In genomic region chr4:1204286-1204827, GRCh38 we compare ENCODE assay signal across 11 cellular contexts. TPM values are rescaled to one million over a fixed set of nuclear protein-coding genes. Genes with fewer than 3 reads are reported as not detected.
A peak's percentile ranks its signal among the peaks of the same experiment; 100 is the strongest.
DNase-seq lines count a peak whose midpoint lies in the region; ATAC-seq and TF ChIP-seq lines count a peak whose summit lies in the region.
"Had no signal": no experiment of that assay in that cellular context is flagged by ENCODE, and none has a peak within 500 bp of the region (broad histone marks: within the 10 kb centered on the region; RNA-seq: fewer than 3 reads in every experiment).

No MANE protein-coding gene starts in this region.

- H3K9me3 ChIP-seq in SK-N-SH (no peaks in the 10 kb centered on the region), Peyer's patch (no peaks in the 10 kb centered on the region), skeletal muscle satellite cell (replicated peaks; ENCODE audit: low read length) (no peaks in the 10 kb centered on the region)

- TF ChIP-seq POLR2A in Peyer's patch (IDR thresholded peaks at IDR 0.05) = no peak

- 94% methylated on average over 21 of the region's 21 CpGs for WGBS in SK-N-SH (ENCODE audit: low lambda C conversion rate)

- H2AFZ ChIP-seq in SK-N-SH (ENCODE audit: low read depth) = no peak overlapping the region

- H3K9ac ChIP-seq in SK-N-SH (no peak overlapping the region), skeletal muscle satellite cell (ENCODE audit: low read depth, low read length) (no peak overlapping the region)

- H3K4me2 ChIP-seq in SK-N-SH (no peak overlapping the region), skeletal muscle satellite cell (ENCODE audit: low read length) (peak overlapping the region; percentile 59)

- no peaks in the 10 kb centered on the region for H3K27me3 ChIP-seq in SK-N-SH (ENCODE audit: insufficient read depth)
- H3K27me3 ChIP-seq in Peyer's patch = no peaks in the 10 kb centered on the region
- H3K27me3 ChIP-seq in skeletal muscle satellite cell (ENCODE audit: control insufficient read depth, insufficient read depth, low read length) = no peaks in the 10 kb centered on the region

- TF ChIP-seq CTCF in SK-N-SH (IDR thresholded peaks at IDR 0.05) = no peak
- no peak for TF ChIP-seq CTCF in Peyer's patch (IDR thresholded peaks at IDR 0.05)
- no peak for TF ChIP-seq CTCF in glutamatergic neuron (IDR thresholded peaks at IDR 0.05; ENCODE audit: partially characterized antibody, unreplicated experiment)

- H3K27me3 Mint-ChIP-seq in glutamatergic neuron (ENCODE audit: unreplicated experiment) = peaks cover 14% of the 10 kb centered on the region

- CTCF ChIA-PET in SK-N-SH (lab: Yijun Ruan, JAX) = interaction anchor here (1.1 to 1.4 kb wide), 2 partner anchors 9 to 74 kb away, joined by 3 read pairs; no protein-coding TSS in a partner anchor

- no peak overlapping the region for H3K4me3 ChIP-seq in SK-N-SH (ENCODE audit: low read depth in 2 of 2, low read length in 1 of 2)
- H3K4me3 ChIP-seq in Peyer's patch = peak overlapping the region in 2 of 4 donors; percentile 32 to 44
- H3K4me3 ChIP-seq in skeletal muscle satellite cell (ENCODE audit: low read length) = no peak overlapping the region

- TF ChIP-seq EP300 in SK-N-SH (IDR thresholded peaks at IDR 0.05; ENCODE audit: borderline replicate concordance in 1 of 2, low read depth in 1 of 2, low read length in 1 of 2) = no peak

- no peaks in the 10 kb centered on the region for H4K20me1 ChIP-seq in SK-N-SH (ENCODE audit: insufficient read depth)

- POLR2A ChIA-PET in SK-N-SH (lab: Yijun Ruan, JAX) = interaction anchor here (0.6 kb wide), 1 partner anchor 12 kb away, joined by 3 read pairs; no protein-coding TSS in a partner anchor

- no peak for ATAC-seq in SK-N-SH treated with all-trans-retinoic acid at 6 μM for 48 hours
- ATAC-seq in GM19452 (IDR thresholded peaks at IDR 0.05; ENCODE audit: unreplicated experiment) = no peak

- H3K4me1 ChIP-seq in SK-N-SH (ENCODE audit: control insufficient read depth in 1 of 2, insufficient read depth in 2 of 2, low read depth in 1 of 2, low read length in 1 of 2) (peaks cover 8 to 50% of the 10 kb centered on the region in 2 experiments; a peak in 2 of 4 replicates), Peyer's patch (peaks cover 11 to 72% (median 30%) of the 10 kb centered on the region in 4 donors), skeletal muscle satellite cell (ENCODE audit: control insufficient read depth, insufficient read depth, low read length) (peaks cover 64% of the 10 kb centered on the region)

- no peak for TF ChIP-seq RAD21 in SK-N-SH (IDR thresholded peaks at IDR 0.05; ENCODE audit: low read length)

- H3K9me2 ChIP-seq in SK-N-SH = no peaks in the 10 kb centered on the region

- H3K27ac Mint-ChIP-seq in glutamatergic neuron (ENCODE audit: unreplicated experiment) = peak overlapping the region; percentile 52

- H3K4me1 Mint-ChIP-seq in glutamatergic neuron (ENCODE audit: low read depth, unreplicated experiment) = peaks cover 16% of the 10 kb centered on the region

- H3K36me3 Mint-ChIP-seq in glutamatergic neuron (ENCODE audit: unreplicated experiment) = no peaks in the 10 kb centered on the region

- no peaks in the 10 kb centered on the region for H3F3A ChIP-seq in SK-N-SH (replicated peaks; ENCODE audit: insufficient read depth)

- H3K79me2 ChIP-seq in SK-N-SH (ENCODE audit: insufficient read depth) = no peaks in the 10 kb centered on the region

- peaks cover 4% of the 10 kb centered on the region for H3K9me3 Mint-ChIP-seq in glutamatergic neuron (ENCODE audit: unreplicated experiment)

- DNase-seq in SK-N-SH = peak; percentile 27
- peak; percentile 15 to 49 (median 46) for DNase-seq in Peyer's patch
- DNase-seq in glutamatergic neuron = no peak
- no peak for DNase-seq in HuH-7 (ENCODE audit: low spot score)
- DNase-seq in caudate nucleus (lab: John Stamatoyannopoulos, UW) = no peak
- DNase-seq: activated effector memory CD4-positive, alpha-beta T cell treated with Interleukin-2 at 50 U/mL for 16 hours; DMS153 had no signal

- H3K27ac ChIP-seq in SK-N-SH (ENCODE audit: low read depth in 2 of 2, low read length in 1 of 2) (no peak overlapping the region; a peak in 1 of 4 replicates), Peyer's patch (peak overlapping the region; percentile 87 to 92 (median 90)), caudate nucleus (ENCODE audit: low read depth, low read length) (no peak overlapping the region)
- H3K27ac ChIP-seq: 22Rv1 had no signal

- H3K4me3 Mint-ChIP-seq in glutamatergic neuron (ENCODE audit: unreplicated experiment) = no peak overlapping the region

- no peaks in the 10 kb centered on the region for H3K36me3 ChIP-seq in SK-N-SH (replicated peaks in 1 of 2; ENCODE audit: control insufficient read depth in 1 of 2, insufficient read depth in 2 of 2, low read length in 1 of 2)
- H3K36me3 ChIP-seq in Peyer's patch = no peaks in the 10 kb centered on the region
- H3K36me3 ChIP-seq in skeletal muscle satellite cell (ENCODE audit: insufficient read depth, low read length) = no peaks in the 10 kb centered on the region

TF ChIP-seq in SK-N-SH, 30 proteins besides CTCF, POLR2A, EP300 and RAD21 (continues in another document):
- no peak for TF ChIP-seq TEAD4 (IDR thresholded peaks at IDR 0.05; ENCODE audit: borderline replicate concordance, insufficient read depth)
- TF ChIP-seq RFX5 (IDR thresholded peaks at IDR 0.05; ENCODE audit: low read length) = no peak
- no peak for TF ChIP-seq USF2 (IDR thresholded peaks at IDR 0.05; ENCODE audit: borderline replicate concordance, low read depth, low read length)
- no peak for TF ChIP-seq FOSL2 (IDR thresholded peaks at IDR 0.05; ENCODE audit: borderline replicate concordance, low read depth)
- no peak for TF ChIP-seq JUND (IDR thresholded peaks at IDR 0.05)

TF ChIP-seq in SK-N-SH treated with all-trans-retinoic acid at 6 μM for 48 hours, 23 proteins besides CTCF, POLR2A, EP300 and RAD21:
- TF ChIP-seq OSR1 (CRISPR knock-in tag; IDR thresholded peaks at IDR 0.05) = no peak
- TF ChIP-seq BACH2 (CRISPR knock-in tag; IDR thresholded peaks at IDR 0.05; ENCODE audit: borderline replicate concordance) = no peak
- no peak for TF ChIP-seq ZFP3 (CRISPR knock-in tag; IDR thresholded peaks at IDR 0.05)
- TF ChIP-seq TCF4 (CRISPR knock-in tag; IDR thresholded peaks at IDR 0.05; ENCODE audit: borderline replicate concordance) = no peak
- TF ChIP-seq GLIS3 (CRISPR knock-in tag; IDR thresholded peaks at IDR 0.05) = no peak
- no peak for TF ChIP-seq PPARA (CRISPR knock-in tag; IDR thresholded peaks at IDR 0.05; ENCODE audit: borderline replicate concordance)
- TF ChIP-seq, protein P1, sequence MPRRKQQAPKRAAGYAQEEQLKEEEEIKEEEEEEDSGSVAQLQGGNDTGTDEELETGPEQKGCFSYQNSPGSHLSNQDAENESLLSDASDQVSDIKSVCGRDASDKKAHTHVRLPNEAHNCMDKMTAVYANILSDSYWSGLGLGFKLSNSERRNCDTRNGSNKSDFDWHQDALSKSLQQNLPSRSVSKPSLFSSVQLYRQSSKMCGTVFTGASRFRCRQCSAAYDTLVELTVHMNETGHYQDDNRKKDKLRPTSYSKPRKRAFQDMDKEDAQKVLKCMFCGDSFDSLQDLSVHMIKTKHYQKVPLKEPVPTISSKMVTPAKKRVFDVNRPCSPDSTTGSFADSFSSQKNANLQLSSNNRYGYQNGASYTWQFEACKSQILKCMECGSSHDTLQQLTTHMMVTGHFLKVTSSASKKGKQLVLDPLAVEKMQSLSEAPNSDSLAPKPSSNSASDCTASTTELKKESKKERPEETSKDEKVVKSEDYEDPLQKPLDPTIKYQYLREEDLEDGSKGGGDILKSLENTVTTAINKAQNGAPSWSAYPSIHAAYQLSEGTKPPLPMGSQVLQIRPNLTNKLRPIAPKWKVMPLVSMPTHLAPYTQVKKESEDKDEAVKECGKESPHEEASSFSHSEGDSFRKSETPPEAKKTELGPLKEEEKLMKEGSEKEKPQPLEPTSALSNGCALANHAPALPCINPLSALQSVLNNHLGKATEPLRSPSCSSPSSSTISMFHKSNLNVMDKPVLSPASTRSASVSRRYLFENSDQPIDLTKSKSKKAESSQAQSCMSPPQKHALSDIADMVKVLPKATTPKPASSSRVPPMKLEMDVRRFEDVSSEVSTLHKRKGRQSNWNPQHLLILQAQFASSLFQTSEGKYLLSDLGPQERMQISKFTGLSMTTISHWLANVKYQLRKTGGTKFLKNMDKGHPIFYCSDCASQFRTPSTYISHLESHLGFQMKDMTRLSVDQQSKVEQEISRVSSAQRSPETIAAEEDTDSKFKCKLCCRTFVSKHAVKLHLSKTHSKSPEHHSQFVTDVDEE (CRISPR knock-in tag; IDR thresholded peaks at IDR 0.05) = no peak
- no peak for TF ChIP-seq ISL1 (CRISPR knock-in tag; IDR thresholded peaks at IDR 0.05)
- TF ChIP-seq RARB (CRISPR knock-in tag; IDR thresholded peaks at IDR 0.05) = no peak
- TF ChIP-seq SNAI2 (CRISPR knock-in tag; IDR thresholded peaks at IDR 0.05) = no peak
- no peak for TF ChIP-seq CSDC2 (CRISPR knock-in tag; IDR thresholded peaks at IDR 0.05)
- TF ChIP-seq, protein P2, sequence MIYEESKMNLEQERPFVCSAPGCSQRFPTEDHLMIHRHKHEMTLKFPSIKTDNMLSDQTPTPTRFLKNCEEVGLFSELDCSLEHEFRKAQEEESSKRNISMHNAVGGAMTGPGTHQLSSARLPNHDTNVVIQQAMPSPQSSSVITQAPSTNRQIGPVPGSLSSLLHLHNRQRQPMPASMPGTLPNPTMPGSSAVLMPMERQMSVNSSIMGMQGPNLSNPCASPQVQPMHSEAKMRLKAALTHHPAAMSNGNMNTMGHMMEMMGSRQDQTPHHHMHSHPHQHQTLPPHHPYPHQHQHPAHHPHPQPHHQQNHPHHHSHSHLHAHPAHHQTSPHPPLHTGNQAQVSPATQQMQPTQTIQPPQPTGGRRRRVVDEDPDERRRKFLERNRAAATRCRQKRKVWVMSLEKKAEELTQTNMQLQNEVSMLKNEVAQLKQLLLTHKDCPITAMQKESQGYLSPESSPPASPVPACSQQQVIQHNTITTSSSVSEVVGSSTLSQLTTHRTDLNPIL (CRISPR knock-in tag; IDR thresholded peaks at IDR 0.05; ENCODE audit: low read depth) = no peak
TF ChIP-seq in SK-N-SH treated with all-trans-retinoic acid at 6 μM for 48 hours: peak in this region for 0.

RNA-seq across cellular contexts. Expression of gene SPON2, which starts 32.0 kb away (rescaled TPM):
- 11.4 and 14.5 TPM in 2 replicates for polyA plus RNA-seq in SK-N-SH (2012; rRNA removed)
- 4.0 and 5.2 TPM in 2 replicates for polyA plus RNA-seq in SK-N-SH (2012; cell fraction: cytosol; rRNA removed)
- 140 and 311 TPM in 2 replicates for polyA plus RNA-seq in SK-N-SH (2012; cell fraction: nucleus; rRNA removed)
- total RNA-seq in Peyer's patch (100 to 1,000 TPM in 3 of 4 donors, 10 to 100 TPM in 1; 64.3 to 519 (median 165) TPM), glutamatergic neuron (ENCODE audit: unreplicated experiment) (769 TPM)
- total RNA-seq in skeletal muscle satellite cell (2012; rRNA removed) = 79.3 and 213 TPM in 2 replicates

RNA-seq across cellular contexts. Expression of gene CTBP1, which starts 44.6 kb away (rescaled TPM):
- 158 and 183 TPM in 2 replicates for polyA plus RNA-seq in SK-N-SH (2012; rRNA removed)
- polyA plus RNA-seq in SK-N-SH (2012; cell fraction: cytosol; rRNA removed) = 73.8 and 122 TPM in 2 replicates
- polyA plus RNA-seq in SK-N-SH (2012; cell fraction: nucleus; rRNA removed) = 419 and 467 TPM in 2 replicates
- total RNA-seq in Peyer's patch = 100 to 1,000 TPM; 245 to 371 (median 288) TPM
- 302 TPM for total RNA-seq in glutamatergic neuron (ENCODE audit: unreplicated experiment)
- 182 and 202 TPM in 2 replicates for total RNA-seq in skeletal muscle satellite cell (2012; rRNA removed)

Comparison
In these comparisons a context has a peak if more than half of its experiments do, and no peak if none do; other contexts are left out.
1. DNase-seq: peak in SK-N-SH (single experiment) and Peyer's patch (3 of 3); none in glutamatergic neuron (single experiment), HuH-7 (single experiment) and caudate nucleus (0 of 61).
2. H3K27ac ChIP-seq: peak in Peyer's patch (4 of 4); none in SK-N-SH (0 of 2) and caudate nucleus (single experiment).